ENCODE assay signal across 25 cellular contexts in the genomic region with DNA sequence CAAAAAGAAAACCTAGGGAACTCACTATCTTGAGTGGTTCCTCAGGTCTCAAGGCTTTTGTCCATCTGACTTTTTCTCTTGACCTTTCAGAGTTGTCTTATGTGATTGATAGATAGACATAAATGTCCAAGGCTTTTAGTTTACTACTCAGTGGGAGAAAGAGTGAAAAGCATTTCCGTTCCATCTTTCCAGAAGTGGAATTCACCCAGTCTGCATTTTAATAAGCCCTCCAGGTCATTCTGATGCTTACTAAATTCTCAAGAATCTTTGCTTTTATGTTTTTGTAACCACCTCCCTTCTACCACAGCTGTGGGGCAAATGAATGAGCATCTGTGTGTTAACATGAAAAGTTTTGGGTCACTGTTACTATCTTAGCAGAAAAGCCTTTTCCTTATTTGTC.
DNase-seq lines count a peak whose midpoint lies in the region; ATAC-seq, FAIRE-seq and TF ChIP-seq lines count a peak whose summit lies in the region.
"Had no signal": no experiment of that assay in that cellular context is flagged by ENCODE, and none has a peak within 500 bp of the region (broad histone marks: within the 10 kb centered on the region; RNA-seq: fewer than 3 reads in every experiment).

No MANE protein-coding gene starts in this region.

- ATAC-seq in GM21367 (IDR thresholded peaks at IDR 0.05; ENCODE audit: unreplicated experiment) (no peak), HG03442 (IDR thresholded peaks at IDR 0.05; ENCODE audit: unreplicated experiment) (no peak), HG03095 (IDR thresholded peaks at IDR 0.05; ENCODE audit: unreplicated experiment) (no peak)
- ATAC-seq: HCT116; naive thymus-derived CD8-positive, alpha-beta T cell had no signal

- TF ChIP-seq CTCF in fibroblast of villous mesenchyme (IDR thresholded peaks at IDR 0.05; ENCODE audit: insufficient read depth, low read depth, low read length) (no peak), D721Med (IDR thresholded peaks at IDR 0.05; ENCODE audit: insufficient read depth, missing control alignments) (no peak)

- DNase-seq in EL (peak; percentile 80), amniotic epithelial cell (ENCODE audit: low read depth) (peak; percentile 7), fibroblast of villous mesenchyme (ENCODE audit: low read depth) (peak; percentile 63), skeletal muscle cell (ENCODE audit: low read depth) (peak; percentile 4), D721Med (ENCODE audit: insufficient read length, low spot score) (no peak)
- DNase-seq: activated CD4-positive, CD25-positive, alpha-beta regulatory T cell treated with anti-CD3 and anti-CD28 coated beads, Interleukin-2, amount 50 U/mL, for 72 hours; caudate nucleus; effector CD4-positive, alpha-beta T cell; GF-D8; naive thymus-derived CD8-positive, alpha-beta T cell; NCI-H1092; NCI-H2081 treated with DMSO at 0.1 percent for 48 hours; NCI-H510A treated with DMSO at 0.1 percent for 48 hours; posterior cingulate gyrus; stimulated activated CD4-positive, alpha-beta T cell treated with anti-CD3 and anti-CD28 coated beads, Interleukin-4, amount 100 ng/mL, for 1 hour; stomach; upper lobe of left lung had no signal

- FAIRE-seq in D721Med (lab: Jason Lieb, UNC), result no peak
- FAIRE-seq: islet of Langerhans had no signal

- H3K4me3 ChIP-seq in fibroblast of villous mesenchyme (ENCODE audit: low read depth, low read length), result no peak overlapping the region
- no peak overlapping the region for H3K4me3 ChIP-seq in skeletal muscle cell (ENCODE audit: low read depth, low read length)
- H3K4me3 ChIP-seq: BLaER1, hepatocyte, skin epidermis, stomach, upper lobe of left lung had no signal
